Comparison of ENCODE assay signal across 14 cellular contexts in the genomic region with DNA sequence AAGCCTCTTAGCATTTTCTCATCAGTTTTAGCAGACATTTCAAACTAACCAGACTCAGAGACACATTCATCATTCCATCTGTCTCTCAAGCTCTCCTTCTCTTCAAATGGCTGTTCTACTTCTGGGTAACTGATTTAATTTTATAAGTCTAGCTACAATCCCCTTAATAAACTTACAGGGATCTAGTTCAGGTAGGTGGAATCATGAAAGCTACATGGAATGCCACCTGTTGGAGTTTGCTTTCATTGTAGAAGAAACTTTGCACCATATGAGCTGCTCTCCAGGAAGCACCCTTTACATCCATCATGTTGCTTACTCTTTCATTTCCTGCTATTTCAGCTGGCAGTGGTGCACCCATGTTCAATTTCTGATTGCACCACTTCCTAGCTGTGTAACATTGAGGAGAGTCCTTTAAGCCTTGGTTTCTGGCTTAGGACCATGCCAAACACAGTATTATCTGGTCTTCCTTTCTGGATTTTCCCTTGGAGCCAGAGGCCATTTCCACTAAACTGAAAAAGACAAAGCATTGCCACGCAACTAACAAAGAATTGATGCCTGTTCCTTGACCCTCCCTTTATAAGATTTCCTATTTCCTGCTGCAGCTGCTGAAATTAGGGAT.
DNase-seq lines count a peak whose midpoint lies in the region; FAIRE-seq and TF ChIP-seq lines count a peak whose summit lies in the region.
"Had no signal": no experiment of that assay in that cellular context is flagged by ENCODE, and none has a peak within 500 bp of the region (broad histone marks: within the 10 kb centered on the region; RNA-seq: fewer than 3 reads in every experiment).

No MANE protein-coding gene starts in this region.

- peak; percentile 68 for FAIRE-seq in GM19239 (lab: Jason Lieb, UNC)
- FAIRE-seq: GM12891 had no signal

- no peak overlapping the region for H4K5ac ChIP-seq in H9 (ENCODE audit: insufficient read length, low read depth, low read length)

- H3K36me3 Mint-ChIP-seq in osteocyte (ENCODE audit: unreplicated experiment), result peaks cover 6% of the 10 kb centered on the region
- H3K36me3 Mint-ChIP-seq in H9 (ENCODE audit: insufficient read depth in 1 of 3, low read depth in 3 of 3), result 0 out of 7 replicates have a peak, but pooled peaks cover 0 to 4% (median under 1%) of the 10 kb centered on the region in 3 experiments

- H3T11ph ChIP-seq in H9 (ENCODE audit: low read length), result no peak overlapping the region

- WGBS in H9 (ENCODE audit: extremely low coverage, insufficient read length, low lambda C conversion rate), result no CpG with 5 or more reads among the region's 1 CpG

- no peak overlapping the region for H2AFZ ChIP-seq in H9 (ENCODE audit: low read length)

- no peak overlapping the region for H3K14ac ChIP-seq in H9 (ENCODE audit: insufficient read depth, low read length)

- no peak overlapping the region for H3K9ac ChIP-seq in H9 (ENCODE audit: extremely low read depth, insufficient read length, low read length)

- H3K4me3 ChIP-seq in coronary artery, result no peak overlapping the region

- H4K91ac ChIP-seq in H9 (ENCODE audit: insufficient read length, low read depth, low read length), result no peak overlapping the region

- no peaks in the 10 kb centered on the region for H3K9me3 ChIP-seq in H9 (ENCODE audit: control insufficient read depth, low read depth, low read length)

- H3K18ac ChIP-seq in H9 (ENCODE audit: insufficient read length, low read depth, low read length), result no peak overlapping the region

- no peaks in the 10 kb centered on the region for H3K79me1 ChIP-seq in H9 (ENCODE audit: insufficient read depth, low read depth, low read length, poor library complexity, severe bottlenecking)

- H3K79me2 ChIP-seq in H9 (ENCODE audit: insufficient read depth, low read length), result no peaks in the 10 kb centered on the region

- TF ChIP-seq CTCF in osteocyte (IDR thresholded peaks at IDR 0.05) (no peak), coronary artery (IDR thresholded peaks at IDR 0.05) (no peak), H9 (conservative IDR thresholded peaks at IDR 0.05) (no peak)

- H3K56ac ChIP-seq in H9 (ENCODE audit: insufficient read length, low read depth, low read length), result no peak overlapping the region

- no peak overlapping the region for H2BK5ac ChIP-seq in H9 (ENCODE audit: insufficient read length, low read length)

- no peak overlapping the region for H2BK120ac ChIP-seq in H9 (ENCODE audit: low read depth, low read length, poor library complexity, severe bottlenecking)

- no peaks in the 10 kb centered on the region for H3K4me1 ChIP-seq in H9 (ENCODE audit: insufficient read depth, low read length)

- H2AK5ac ChIP-seq in H9 (ENCODE audit: insufficient read length, low read length), result no peak overlapping the region

- H4K8ac ChIP-seq in H9 (replicated peaks; ENCODE audit: insufficient read length, low read depth, low read length), result no peak overlapping the region

- peak overlapping the region; percentile 1 for H3K27ac Mint-ChIP-seq in osteocyte (ENCODE audit: unreplicated experiment)
- H3K27ac Mint-ChIP-seq in H9, result no peak overlapping the region

- H3K23me2 ChIP-seq in H9 (ENCODE audit: insufficient read length, low read depth, low read length, poor library complexity, severe bottlenecking), result no peaks in the 10 kb centered on the region

- H3K4me2 ChIP-seq in H9 (ENCODE audit: insufficient read depth, insufficient read length, low read length), result no peak overlapping the region

- DNase-seq in GM19239 (ENCODE audit: insufficient read length, low spot score) (no peak), NCI-H146 (lab: John Stamatoyannopoulos, UW) (peak; percentile 22), fibroblast of gingiva (ENCODE audit: low read depth) (peak; percentile 54), osteocyte (ENCODE audit: extremely low spot score, unreplicated experiment) (no peak), coronary artery (ENCODE audit: low spot score) (no peak), H9 (no peak), midbrain (lab: John Stamatoyannopoulos, UW) (no peak)
- DNase-seq: activated CD4-positive, alpha-beta T cell treated with anti-CD3 and anti-CD28 coated beads, Interleukin-2, amount 50 U/mL, for 1 hour; activated effector memory CD4-positive, alpha-beta T cell treated with anti-CD3 and anti-CD28 coated beads, Interleukin-2, amount 50 U/mL, for 16 hours; stimulated activated naive CD4-positive, alpha-beta T cell treated with Interleukin-2 at 50 U/mL for 16 hours; T-helper 1 cell had no signal

- H3K4ac ChIP-seq in H9 (ENCODE audit: low read depth, low read length), result no peak overlapping the region

- H3K27me3 ChIP-seq in H9 (ENCODE audit: insufficient read depth, low read length), result no peaks in the 10 kb centered on the region
- H3K27me3 ChIP-seq: brain microvascular endothelial cell, foreskin keratinocyte had no signal

- H2BK12ac ChIP-seq in H9 (ENCODE audit: insufficient read length, low read depth, low read length), result no peak overlapping the region

- H3K27me3 Mint-ChIP-seq in osteocyte (ENCODE audit: unreplicated experiment) (no peaks in the 10 kb centered on the region), H9 (ENCODE audit: low read depth) (no peaks in the 10 kb centered on the region)

- H3K23ac ChIP-seq in H9 (ENCODE audit: insufficient read length, low read depth, low read length), result no peak overlapping the region

- H3K9me3 Mint-ChIP-seq in osteocyte (ENCODE audit: unreplicated experiment) (peaks cover 4% of the 10 kb centered on the region), H9 (peaks cover 2 to 3% of the 10 kb centered on the region in 2 experiments; a peak in 2 of 5 replicates)

- H3K4me1 Mint-ChIP-seq in osteocyte (ENCODE audit: unreplicated experiment), result peaks cover 50% of the 10 kb centered on the region
- peaks cover 11 to 13% of the 10 kb centered on the region in 2 experiments for H3K4me1 Mint-ChIP-seq in H9

- no peaks in the 10 kb centered on the region for H4K20me1 ChIP-seq in H9 (ENCODE audit: control insufficient read depth, insufficient read depth, insufficient read length)

- no peak overlapping the region for H2BK15ac ChIP-seq in H9 (ENCODE audit: low read depth, low read length)

- H3K4me3 Mint-ChIP-seq in osteocyte (ENCODE audit: unreplicated experiment), result no peak overlapping the region
- H3K4me3 Mint-ChIP-seq in H9, result no peak overlapping the region

- H2BK20ac ChIP-seq in H9 (ENCODE audit: low read depth, low read length, poor library complexity, severe bottlenecking), result no peak overlapping the region

- H3K27ac ChIP-seq in coronary artery, result no peak overlapping the region
- H3K27ac ChIP-seq in H9 (ENCODE audit: insufficient read length, low read depth, low read length), result no peak overlapping the region
- H3K27ac ChIP-seq: brain microvascular endothelial cell, foreskin keratinocyte had no signal

Comparison
In these comparisons a context has a peak if more than half of its experiments do, and no peak if none do; other contexts are left out.
1. DNase-seq: peak in NCI-H146 (single experiment) and fibroblast of gingiva (single experiment); none in GM19239 (single experiment), osteocyte (single experiment), coronary artery (single experiment), H9 (single experiment) and midbrain (single experiment).